17 cellular contexts compared by ENCODE assay signal in the genomic region with DNA sequence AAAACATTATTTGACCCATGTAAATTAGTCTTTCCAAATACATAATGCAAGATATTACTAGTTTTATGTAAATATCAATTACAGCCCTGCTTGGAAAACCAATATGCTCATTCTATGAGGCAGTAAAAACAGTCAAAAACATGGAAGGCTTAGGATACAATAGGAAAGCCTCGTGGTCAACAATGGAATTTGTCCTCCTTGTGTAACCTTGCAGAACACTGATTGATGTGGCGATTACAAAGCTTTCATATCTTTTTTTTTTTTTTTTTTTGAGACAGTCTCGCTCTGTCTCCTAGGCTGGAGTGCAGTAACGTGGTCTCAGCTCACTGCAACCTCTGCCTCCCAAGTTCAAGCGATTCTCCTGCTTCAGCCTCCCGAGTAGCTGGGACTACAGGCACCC.
DNase-seq lines count a peak whose midpoint lies in the region; ATAC-seq and TF ChIP-seq lines count a peak whose summit lies in the region.
"Had no signal": no experiment of that assay in that cellular context is flagged by ENCODE, and none has a peak within 500 bp of the region (broad histone marks: within the 10 kb centered on the region; RNA-seq: fewer than 3 reads in every experiment).

No MANE protein-coding gene starts in this region.

- H2AFZ ChIP-seq in SU-DHL-6 (ENCODE audit: low read depth, low read length, severe bottlenecking), result peak overlapping the region; percentile 65

- H3K9me3 ChIP-seq in BLaER1, result no peaks in the 10 kb centered on the region; the same call in 1 of the 2 replicates
- H3K9me3 ChIP-seq in SU-DHL-6 (ENCODE audit: insufficient read depth, low read length), result no peaks in the 10 kb centered on the region
- H3K9me3 ChIP-seq: Caco-2 had no signal

- H4K20me1 ChIP-seq in BLaER1 (no peaks in the 10 kb centered on the region), SU-DHL-6 (ENCODE audit: low read depth, low read length) (no peaks in the 10 kb centered on the region)

- DNase-seq in HL-60 (ENCODE audit: low read depth in 1 of 2, low spot score in 1 of 2) (no peak), naive B cell (no peak), foreskin fibroblast (no peak), G401 (ENCODE audit: low spot score) (no peak)
- no peak for DNase-seq in activated CD4-positive, alpha-beta T cell treated with anti-CD3 and anti-CD28 coated beads, Interleukin-2, amount 50 U/mL, for 48 hours
- DNase-seq: Caco-2; CD4-positive, alpha-beta T cell; DMS153; NCI-H1417 treated with DMSO at 0.1 percent for 48 hours; NCI-H1930; NCI-H2171; NCI-H526; SW 1271 had no signal

- no peak for ATAC-seq in naive B cell (ENCODE audit: low read depth in 2 of 2)
- ATAC-seq: HepG2, Right ventricle myocardium inferior had no signal

- H3K4me3 ChIP-seq in BLaER1 (no peak overlapping the region; the same call in 1 of the 2 replicates), HL-60 (replicated peaks; ENCODE audit: insufficient read depth, low read length) (no peak overlapping the region), SU-DHL-6 (ENCODE audit: insufficient read depth, low read length, poor library complexity, severe bottlenecking) (peak overlapping the region; percentile 35), foreskin fibroblast (ENCODE audit: low read depth in 1 of 2, low read length in 2 of 2) (no peak overlapping the region)

- peaks cover 0 to 15% (median 9%) of the 10 kb centered on the region in 7 donors for H3K9me3 Mint-ChIP-seq in naive B cell
- H3K9me3 Mint-ChIP-seq: CD4-positive, alpha-beta T cell had no signal

- H3F3A ChIP-seq in SU-DHL-6 (ENCODE audit: insufficient read depth), result no peaks in the 10 kb centered on the region

- H3K36me3 ChIP-seq in BLaER1 (no peaks in the 10 kb centered on the region), SU-DHL-6 (ENCODE audit: low read length) (no peaks in the 10 kb centered on the region)

- H3K27me3 Mint-ChIP-seq in naive B cell, result no peaks in the 10 kb centered on the region
- H3K27me3 Mint-ChIP-seq: CD4-positive, alpha-beta T cell had no signal

- H3K4me2 ChIP-seq in BLaER1, result peak overlapping the region; percentile 68
- H3K4me2 ChIP-seq in SU-DHL-6 (ENCODE audit: low read depth, low read length, poor library complexity, severe bottlenecking), result peak overlapping the region; percentile 66

- peaks cover 15% of the 10 kb centered on the region for H3K4me1 ChIP-seq in BLaER1
- H3K4me1 ChIP-seq: Caco-2 had no signal

- no peaks in the 10 kb centered on the region for H3K9me2 ChIP-seq in SU-DHL-6 (replicated peaks; ENCODE audit: insufficient read depth, low read length)

- peaks cover 0 to 5% of the 10 kb centered on the region in 2 donors for H3K36me3 Mint-ChIP-seq in naive B cell

- H3K27me3 ChIP-seq in BLaER1 (no peaks in the 10 kb centered on the region), HL-60 (ENCODE audit: insufficient read depth, poor library complexity, severe bottlenecking) (no peaks in the 10 kb centered on the region), SU-DHL-6 (ENCODE audit: low read length) (no peaks in the 10 kb centered on the region)

- peak overlapping the region; percentile 46; the same call in 1 of the 2 replicates for H3K27ac ChIP-seq in BLaER1
- peak overlapping the region; percentile 20; the same call in 1 of the 2 replicates for H3K27ac ChIP-seq in HL-60 (replicated peaks)
- H3K27ac ChIP-seq in SU-DHL-6 (ENCODE audit: low read depth, low read length), result peak overlapping the region; percentile 67

- peak overlapping the region in 7 of 8 donors; percentile 21 to 86 (median 80) for H3K4me3 Mint-ChIP-seq in naive B cell
- H3K4me3 Mint-ChIP-seq: CD4-positive, alpha-beta T cell had no signal

- H3K9ac ChIP-seq in BLaER1, result no peak overlapping the region; the same call in 1 of the 2 replicates
- H3K9ac ChIP-seq in SU-DHL-6 (ENCODE audit: low read length), result peak overlapping the region; percentile 34

- TF ChIP-seq CTCF in HL-60 (IDR thresholded peaks at IDR 0.05; ENCODE audit: insufficient read depth, low read length), result no peak
- no peak for TF ChIP-seq CTCF in SU-DHL-6 (IDR thresholded peaks at IDR 0.05; ENCODE audit: insufficient read depth, low read length, poor library complexity, severe bottlenecking)
- no peak for TF ChIP-seq CTCF in foreskin fibroblast (IDR thresholded peaks at IDR 0.05; ENCODE audit: low read depth, low read length)

- H3K27ac Mint-ChIP-seq in naive B cell, result peak overlapping the region; percentile 84 to 94 (median 90)
- H3K27ac Mint-ChIP-seq: CD4-positive, alpha-beta T cell had no signal

- peaks cover 16 to 41% (median 29%) of the 10 kb centered on the region in 3 donors for H3K4me1 Mint-ChIP-seq in naive B cell

- H3K79me2 ChIP-seq in SU-DHL-6 (ENCODE audit: insufficient read depth, low read length), result no peaks in the 10 kb centered on the region

- in situ Hi-C loops in G401 (cut with HindIII; ENCODE audit: low sequenced_read_pairs), result no loop called here
